In the genomic region with DNA sequence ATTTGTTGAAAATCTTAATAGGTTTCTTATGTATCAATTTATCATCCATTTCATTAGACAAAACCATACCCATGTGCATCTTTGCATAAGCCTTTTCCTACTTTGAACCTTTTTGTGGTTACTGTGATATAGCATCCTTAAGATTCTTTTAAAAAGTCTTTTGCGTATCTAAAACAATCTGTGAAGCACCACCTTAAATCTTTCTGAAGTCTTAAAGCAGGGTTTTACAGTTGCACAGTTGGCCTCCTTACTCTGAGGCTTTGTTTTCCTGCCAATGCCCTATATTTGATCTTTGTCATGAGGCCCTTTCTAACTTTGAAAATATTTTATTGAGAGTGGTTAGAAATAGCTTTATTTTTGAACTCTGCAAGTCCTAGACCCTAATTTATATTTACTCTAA, we compare ENCODE assay signal across 13 cellular contexts.
A peak's percentile ranks its signal among the peaks of the same experiment; 100 is the strongest.
DNase-seq lines count a peak whose midpoint lies in the region; ATAC-seq and TF ChIP-seq lines count a peak whose summit lies in the region.
"Had no signal": no experiment of that assay in that cellular context is flagged by ENCODE, and none has a peak within 500 bp of the region (broad histone marks: within the 10 kb centered on the region; RNA-seq: fewer than 3 reads in every experiment).

No MANE protein-coding gene starts in this region.

- H4K20me1 ChIP-seq in DND-41 (ENCODE audit: insufficient read depth, low read length), result no peaks in the 10 kb centered on the region
- no peaks in the 10 kb centered on the region for H4K20me1 ChIP-seq in Loucy (ENCODE audit: insufficient read depth, low read length, poor library complexity, severe bottlenecking)

- H3K4me3 Mint-ChIP-seq in mesothelial cell of epicardium, result no peak overlapping the region
- H3K4me3 Mint-ChIP-seq: CD14-positive monocyte, IgD-negative memory B cell had no signal

- no peak overlapping the region for H3K9ac ChIP-seq in DND-41 (ENCODE audit: low read depth, low read length)
- no peak overlapping the region for H3K9ac ChIP-seq in Loucy (ENCODE audit: low read depth, low read length, poor library complexity, severe bottlenecking)
- H3K9ac ChIP-seq: GM23248 had no signal

- no peaks in the 10 kb centered on the region for H3K27me3 ChIP-seq in DND-41 (ENCODE audit: insufficient read depth, low read length, poor library complexity)
- no peaks in the 10 kb centered on the region for H3K27me3 ChIP-seq in Loucy (ENCODE audit: insufficient read depth, low read length, poor library complexity, severe bottlenecking)
- H3K27me3 ChIP-seq: BE2C had no signal

- H3K9me2 ChIP-seq in Loucy (replicated peaks; ENCODE audit: low read depth, low read length), result no peaks in the 10 kb centered on the region

- no peaks in the 10 kb centered on the region for H3K9me3 Mint-ChIP-seq in mesothelial cell of epicardium
- H3K9me3 Mint-ChIP-seq: IgD-negative memory B cell had no signal

- no peaks in the 10 kb centered on the region for H3K36me3 ChIP-seq in DND-41 (ENCODE audit: insufficient read depth, low read length)
- H3K36me3 ChIP-seq in Loucy (ENCODE audit: insufficient read depth, low read length), result no peaks in the 10 kb centered on the region
- H3K36me3 ChIP-seq: BE2C had no signal

- H3K27me3 Mint-ChIP-seq in mesothelial cell of epicardium (ENCODE audit: low read depth), result no peaks in the 10 kb centered on the region

- H3K4me3 ChIP-seq in DND-41 (ENCODE audit: low read depth in 1 of 2, low read length in 2 of 2) (no peak overlapping the region), Loucy (ENCODE audit: low read length, poor library complexity, severe bottlenecking) (no peak overlapping the region)
- H3K4me3 ChIP-seq: A549, GM23248 had no signal

- no peak for DNase-seq in DND-41
- no peak for DNase-seq in mesothelial cell of epicardium (ENCODE audit: low spot score in 2 of 2, unreplicated experiment in 2 of 2)
- DNase-seq in NCI-H526 treated with DMSO at 0.1 percent for 48 hours (lab: John Stamatoyannopoulos, UW), result no peak
- DNase-seq in NCI-H510A treated with DMSO at 0.1 percent for 48 hours (lab: John Stamatoyannopoulos, UW), result no peak
- DNase-seq in stimulated activated CD4-positive, alpha-beta T cell treated with anti-CD3 and anti-CD28 coated beads, Interleukin-4, amount 100 ng/mL, for 1 hour, result no peak
- DNase-seq: BE2C, DMS53, GM23248 had no signal

- H3K27ac ChIP-seq in DND-41 (ENCODE audit: low read length), result no peak overlapping the region
- H3K27ac ChIP-seq: A549, GM23248 had no signal

- H3K27ac Mint-ChIP-seq in mesothelial cell of epicardium, result peak overlapping the region; percentile 79
- H3K27ac Mint-ChIP-seq: CD14-positive monocyte, IgD-negative memory B cell had no signal

- H3K4me1 ChIP-seq in DND-41 (ENCODE audit: insufficient read depth, low read length) (no peaks in the 10 kb centered on the region), Loucy (ENCODE audit: insufficient read depth, low read length, poor library complexity, severe bottlenecking) (no peaks in the 10 kb centered on the region)
- H3K4me1 ChIP-seq: A549, BE2C had no signal

- H2AFZ ChIP-seq in DND-41 (ENCODE audit: low read depth, low read length), result no peak overlapping the region
- H2AFZ ChIP-seq in Loucy (ENCODE audit: low read length), result peak overlapping the region; percentile 20; the same call in 1 of the 2 replicates
- H2AFZ ChIP-seq: GM23248 had no signal

- TF ChIP-seq CTCF in DND-41 (IDR thresholded peaks at IDR 0.05; ENCODE audit: borderline replicate concordance, extremely low read depth, low read length, poor library complexity, severe bottlenecking), result no peak
- no peak for TF ChIP-seq CTCF in Loucy (conservative IDR thresholded peaks at IDR 0.05; ENCODE audit: low read length)
- TF ChIP-seq CTCF in mesothelial cell of epicardium (IDR thresholded peaks at IDR 0.05; ENCODE audit: unreplicated experiment), result no peak

- no peaks in the 10 kb centered on the region for H3K79me2 ChIP-seq in DND-41 (ENCODE audit: insufficient read depth, low read length)
- H3K79me2 ChIP-seq in Loucy (ENCODE audit: insufficient read depth, low read length), result no peaks in the 10 kb centered on the region

- no peaks in the 10 kb centered on the region for H3K9me3 ChIP-seq in DND-41 (ENCODE audit: insufficient read depth, low read length, severe bottlenecking)
- no peaks in the 10 kb centered on the region for H3K9me3 ChIP-seq in Loucy (ENCODE audit: insufficient read depth, low read depth, low read length)
- H3K9me3 ChIP-seq: A549, BE2C had no signal

- H3K4me1 Mint-ChIP-seq in mesothelial cell of epicardium, result peaks cover 43% of the 10 kb centered on the region
- H3K4me1 Mint-ChIP-seq: CD14-positive monocyte had no signal

- no peaks in the 10 kb centered on the region for H3K36me3 Mint-ChIP-seq in mesothelial cell of epicardium
- H3K36me3 Mint-ChIP-seq: CD14-positive monocyte, IgD-negative memory B cell had no signal

- H3F3A ChIP-seq in Loucy (ENCODE audit: low read depth), result no peaks in the 10 kb centered on the region

- H3K4me2 ChIP-seq in DND-41 (ENCODE audit: insufficient read depth, low read length) (no peak overlapping the region), Loucy (ENCODE audit: low read depth, low read length, poor library complexity, severe bottlenecking) (no peak overlapping the region)
- H3K4me2 ChIP-seq: A549 had no signal

- ATAC-seq in DND-41 (ENCODE audit: insufficient read depth, low read depth), result peak; percentile 82
- ATAC-seq: A549, HCT116 had no signal
